ENCODE assay signal across 29 cellular contexts in genomic region chr6:40227735-40228134, GRCh38.
"Had no signal": no experiment of that assay in that cellular context is flagged by ENCODE, and none has a peak within 500 bp of the region (broad histone marks: within the 10 kb centered on the region; RNA-seq: fewer than 3 reads in every experiment).

No MANE protein-coding gene starts in this region.

- H3K36me3 ChIP-seq: adrenal gland, ascending aorta, cardiac muscle cell had no signal

- ATAC-seq: activated CD8-positive, alpha-beta T cell treated with anti-CD3 and anti-CD28 coated beads for 36 hours; activated naive CD4-positive, alpha-beta T cell treated with anti-CD3 and anti-CD28 coated beads, Interleukin-2, amount 50 U/mL, for 72 hours; activated T-cell treated with anti-CD3 and anti-CD28 coated beads, Interleukin-2, amount 50 U/mL, for 4 hours; activated T-cell treated with anti-CD3 and anti-CD28 coated beads, Interleukin-2, amount 50 U/mL, for 72 hours; activated T-helper 17 cell treated with anti-CD3 and anti-CD28 coated beads, Interleukin-2, amount 50 U/mL, for 72 hours had no signal

- H3K27me3 ChIP-seq: adrenal gland, ascending aorta, cardiac muscle cell had no signal

- H3K27ac ChIP-seq: adrenal gland, ascending aorta, cardiac muscle cell, VCaP had no signal

- H3K4me1 ChIP-seq: adrenal gland, ascending aorta had no signal

- DNase-seq: activated B cell treated with CpG ODN at 0.5 μM for 24 hours; activated CD4-positive, alpha-beta memory T cell treated with anti-CD3 and anti-CD28 coated beads for 36 hours; activated CD4-positive, alpha-beta T cell treated with anti-CD3 and anti-CD28 coated beads for 4 hours; activated CD4-positive, alpha-beta T cell treated with anti-CD3 and anti-CD28 coated beads, Interleukin-2, amount 50 U/mL, for 1 hour; activated CD4-positive, alpha-beta T cell treated with anti-CD3 and anti-CD28 coated beads, Interleukin-2, amount 50 U/mL, for 4 hours; activated CD4-positive, CD25-positive, alpha-beta regulatory T cell treated with anti-CD3 and anti-CD28 coated beads, Interleukin-2, amount 50 U/mL, for 72 hours; activated CD8-positive, alpha-beta memory T cell treated with anti-CD3 and anti-CD28 coated beads, Interleukin-2, amount 50 U/mL, for 4 hours; activated CD8-positive, alpha-beta T cell treated with anti-CD3 and anti-CD28 coated beads for 36 hours; activated effector memory CD4-positive, alpha-beta T cell treated with anti-CD3 and anti-CD28 coated beads, Interleukin-2, amount 50 U/mL, for 16 hours; activated gamma-delta T cell treated with Interleukin-2 at 50 U/mL for 16 hours; activated naive CD4-positive, alpha-beta T cell; activated naive CD4-positive, alpha-beta T cell treated with anti-CD3 and anti-CD28 coated beads for 36 hours; activated naive CD4-positive, alpha-beta T cell treated with anti-CD3 and anti-CD28 coated beads, Interleukin-2, amount 50 U/mL, for 16 hours; activated naive CD8-positive, alpha-beta T cell treated with anti-CD3 and anti-CD28 coated beads for 36 hours; activated T-cell treated with anti-CD3 and anti-CD28 coated beads for 4 hours; activated T-cell treated with anti-CD3 and anti-CD28 coated beads, Interleukin-2, amount 50 U/mL, for 1 hour; activated T-cell treated with anti-CD3 and anti-CD28 coated beads, Interleukin-2, amount 50 U/mL, for 4 hours; activated T-cell treated with anti-CD3 and anti-CD28 coated beads, Interleukin-2, amount 50 U/mL, for 72 hours; adrenal gland; amniotic stem cell; caudate nucleus; cerebellar nuclear complex; T-helper 2 cell; T-helper 9 cell had no signal

- H3K9me3 ChIP-seq: adrenal gland, ascending aorta had no signal

- H3K4me3 ChIP-seq: adrenal gland, ascending aorta, cardiac muscle cell had no signal
